Comparison of ENCODE assay signal across 7 cellular contexts in genomic region chr5:91641730-91642350, GRCh38.
DNase-seq lines count a peak whose midpoint lies in the region; ATAC-seq and TF ChIP-seq lines count a peak whose summit lies in the region.

No MANE protein-coding gene starts in this region.

- H3K27me3 Mint-ChIP-seq in neural crest cell (ENCODE audit: low read depth) = no peaks in the 10 kb centered on the region

- peak; percentile 5 for DNase-seq in GM12864 (ENCODE audit: low read depth)
- DNase-seq in NCI-H748 treated with DMSO at 0.1 percent for 48 hours (lab: John Stamatoyannopoulos, UW) = peak; percentile 72
- peak; percentile 79 for DNase-seq in dedifferentiated amniotic fluid mesenchymal stem cell (ENCODE audit: extremely low spot score)
- DNase-seq in neural crest cell (ENCODE audit: low read depth, low spot score) = no peak
- DNase-seq in hepatic stellate cell (ENCODE audit: low spot score) = no peak

- no peaks in the 10 kb centered on the region for H3K36me3 Mint-ChIP-seq in neural crest cell (ENCODE audit: low read depth)

- H3K27ac Mint-ChIP-seq in neural crest cell (ENCODE audit: unreplicated experiment) = no peak overlapping the region

- H3K4me3 Mint-ChIP-seq in neural crest cell = no peak overlapping the region

- H3K4me1 Mint-ChIP-seq in neural crest cell = peaks cover 22% of the 10 kb centered on the region

- H3K4me3 ChIP-seq in GM12864 (ENCODE audit: low read depth, low read length) = no peak overlapping the region

- TF ChIP-seq CTCF in GM12864 (IDR thresholded peaks at IDR 0.05; ENCODE audit: low read depth, low read length, missing control alignments) (peak; percentile 25), neural crest cell (conservative IDR thresholded peaks at IDR 0.05) (peak; percentile 89)

- ATAC-seq in HG03095 (IDR thresholded peaks at IDR 0.05; ENCODE audit: unreplicated experiment) = peak; percentile 69
- ATAC-seq in HG03039 (IDR thresholded peaks at IDR 0.05; ENCODE audit: unreplicated experiment) = no peak

- H3K9me3 Mint-ChIP-seq in neural crest cell = no peaks in the 10 kb centered on the region

Comparison
In these comparisons a context has a peak if more than half of its experiments do, and no peak if none do; other contexts are left out.
1. DNase-seq: peak in GM12864 (single experiment), NCI-H748 treated with DMSO at 0.1 percent for 48 hours (single experiment) and dedifferentiated amniotic fluid mesenchymal stem cell (single experiment); none in neural crest cell (single experiment) and hepatic stellate cell (single experiment).